ENCODE assay signal across 8 cellular contexts in genomic region chr20:4973330-4974097, GRCh38. TPM values are rescaled to one million over a fixed set of nuclear protein-coding genes. Genes with fewer than 3 reads are reported as not detected.
DNase-seq lines count a peak whose midpoint lies in the region; ATAC-seq, FAIRE-seq and TF ChIP-seq lines count a peak whose summit lies in the region.

No MANE protein-coding gene starts in this region.

- peak overlapping the region; percentile 68 to 86 for H3K4me3 Mint-ChIP-seq in activated T-cell treated with anti-CD3 and anti-CD28 coated beads, Interleukin-2, amount 50 U/mL, for 72 hours

- H3K36me3 ChIP-seq in Karpas-422 (ENCODE audit: insufficient read depth, low read length) (peaks cover 8% of the 10 kb centered on the region; the same call in 1 of the 2 replicates), skeletal muscle tissue (ENCODE audit: control insufficient read depth in 3 of 3, insufficient read depth in 3 of 3, low read length in 3 of 3) (peaks cover 0 to 6% (median 0%) of the 10 kb centered on the region in 3 donors)

- peaks cover 59% of the 10 kb centered on the region for H3K4me1 ChIP-seq in Karpas-422 (ENCODE audit: low read length)
- H3K4me1 ChIP-seq in skeletal muscle tissue (ENCODE audit: control insufficient read depth in 3 of 3, insufficient read depth in 3 of 3, low read length in 3 of 3): peaks cover 5 to 9% (median 8%) of the 10 kb centered on the region in 3 donors

- no peaks in the 10 kb centered on the region for H3K9me3 ChIP-seq in Karpas-422 (ENCODE audit: low read length)
- H3K9me3 ChIP-seq in skeletal muscle tissue (ENCODE audit: control insufficient read depth in 3 of 3, low read length in 3 of 3): no peaks in the 10 kb centered on the region

- H4K20me1 ChIP-seq in Karpas-422 (ENCODE audit: insufficient read depth, low read depth, low read length): no peaks in the 10 kb centered on the region; the same call in 1 of the 2 replicates

- H3K4me2 ChIP-seq in Karpas-422 (ENCODE audit: low read depth, low read length, poor library complexity, severe bottlenecking): peak overlapping the region; percentile 29

- FAIRE-seq in H54 (lab: Jason Lieb, UNC): no peak

- H3K4me3 ChIP-seq in Karpas-422 (ENCODE audit: low read length): peak overlapping the region; percentile 16; the same call in 1 of the 2 replicates
- H3K4me3 ChIP-seq in skeletal muscle tissue (ENCODE audit: low read length in 3 of 3): peak overlapping the region; percentile 25 to 46 (median 39)

- no peak for TF ChIP-seq POLR2A in H54 (IDR thresholded peaks at IDR 0.05; ENCODE audit: low read depth, low read length)

- H3K9me2 ChIP-seq in Karpas-422 (replicated peaks; ENCODE audit: insufficient read depth, low read length): no peaks in the 10 kb centered on the region

- no peaks in the 10 kb centered on the region for H3K27me3 Mint-ChIP-seq in activated T-cell treated with anti-CD3 and anti-CD28 coated beads, Interleukin-2, amount 50 U/mL, for 72 hours (ENCODE audit: low read depth)

- H3K9ac ChIP-seq in Karpas-422 (ENCODE audit: low read length) (peak overlapping the region; percentile 11), skeletal muscle tissue (ENCODE audit: low read depth in 1 of 3, low read length in 3 of 3) (peak overlapping the region in 2 of 3 donors; percentile 27 to 34)

- no peak overlapping the region for H2AFZ ChIP-seq in Karpas-422 (ENCODE audit: low read length)

- H3K27ac ChIP-seq in Karpas-422 (ENCODE audit: low read length) (peak overlapping the region; percentile 66), skeletal muscle tissue (ENCODE audit: low read depth, low read length) (peak overlapping the region; percentile 40)

- H3K27ac Mint-ChIP-seq in activated T-cell treated with anti-CD3 and anti-CD28 coated beads, Interleukin-2, amount 50 U/mL, for 72 hours: peak overlapping the region; percentile 82

- H3K4me1 Mint-ChIP-seq in activated T-cell treated with anti-CD3 and anti-CD28 coated beads, Interleukin-2, amount 50 U/mL, for 72 hours (ENCODE audit: low read depth): peaks cover 33% of the 10 kb centered on the region

- intact Hi-C loops in Right ventricle myocardium inferior (cut with DNase I): no loop called here

- H3K36me3 Mint-ChIP-seq in activated T-cell treated with anti-CD3 and anti-CD28 coated beads, Interleukin-2, amount 50 U/mL, for 72 hours (ENCODE audit: insufficient read depth in 2 of 2): peaks cover 0 to 6% of the 10 kb centered on the region in 2 donors

- peak; percentile 69 for DNase-seq in GM03348 (ENCODE audit: low spot score)
- no peak for DNase-seq in Karpas-422
- DNase-seq in activated T-cell treated with anti-CD3 and anti-CD28 coated beads, Interleukin-2, amount 50 U/mL, for 72 hours: peak; percentile 63 to 77
- peak; percentile 67 for DNase-seq in Right ventricle myocardium inferior (ENCODE audit: missing footprints)
- no peak for DNase-seq in NCI-H146 (lab: John Stamatoyannopoulos, UW)
- no peak for DNase-seq in H54 (ENCODE audit: insufficient read length, low spot score)

- H3K27me3 ChIP-seq in Karpas-422 (ENCODE audit: low read length) (no peaks in the 10 kb centered on the region), skeletal muscle tissue (ENCODE audit: control insufficient read depth in 3 of 3, insufficient read depth in 3 of 3, low read length in 3 of 3) (no peaks in the 10 kb centered on the region)

- peak; percentile 88 for ATAC-seq in GM21786 (IDR thresholded peaks at IDR 0.05; ENCODE audit: unreplicated experiment)
- ATAC-seq in activated T-cell treated with anti-CD3 and anti-CD28 coated beads, Interleukin-2, amount 50 U/mL, for 72 hours (replicated peaks in 1 of 2): peak; percentile 92 to 93
- ATAC-seq in Right ventricle myocardium inferior: peak; percentile 20

- peaks cover 88% of the 10 kb centered on the region for H3K79me2 ChIP-seq in Karpas-422 (ENCODE audit: low read length)

- H3K9me3 Mint-ChIP-seq in activated T-cell treated with anti-CD3 and anti-CD28 coated beads, Interleukin-2, amount 50 U/mL, for 72 hours: no peaks in the 10 kb centered on the region

RNA-seq across cellular contexts. Expression of gene SLC23A2, which starts 27.8 kb away (rescaled TPM):
- 34.5 and 49.2 TPM in 2 replicates for total RNA-seq in Karpas-422 (2014; rRNA removed; shearing (Covaris generic); ENCODE audit: low replicate concordance)
- 10 to 100 TPM; 21.4 to 22.2 TPM for total RNA-seq in activated T-cell treated with anti-CD3 and anti-CD28 coated beads, Interleukin-2, amount 50 U/mL, for 72 hours
- total RNA-seq in Right ventricle myocardium inferior: 6.7 TPM
- total RNA-seq in skeletal muscle tissue: 8.4 TPM

Comparison
In these comparisons a context has a peak if more than half of its experiments do, and no peak if none do; other contexts are left out.
1. DNase-seq: peak in GM03348 (single experiment), activated T-cell treated with anti-CD3 and anti-CD28 coated beads, Interleukin-2, amount 50 U/mL, for 72 hours (2 of 2) and Right ventricle myocardium inferior (single experiment); none in Karpas-422 (single experiment), NCI-H146 (single experiment) and H54 (single experiment).
2. ATAC-seq: peak in every context shown above with its lines; median percentile 92 in activated T-cell treated with anti-CD3 and anti-CD28 coated beads, Interleukin-2, amount 50 U/mL, for 72 hours; 88 in GM21786; 20 in Right ventricle myocardium inferior.